10 cellular contexts compared by ENCODE assay signal in genomic region chr12:114405449-114406271, GRCh38. TPM values are rescaled to one million over a fixed set of nuclear protein-coding genes. Genes with fewer than 3 reads are reported as not detected.
DNase-seq lines count a peak whose midpoint lies in the region; ATAC-seq and TF ChIP-seq lines count a peak whose summit lies in the region.
"Had no signal": no experiment of that assay in that cellular context is flagged by ENCODE, and none has a peak within 500 bp of the region (broad histone marks: within the 10 kb centered on the region; RNA-seq: fewer than 3 reads in every experiment).

TBX5 (minus strand) TSS chr12:114406144; CDS start chr12:114403898, 2,246 bp downstream.

- DNase-seq in GM03348 (ENCODE audit: low spot score) (peak; percentile 67), right cardiac atrium (peak in 1 of 3 donors; percentile 50)
- no peak for DNase-seq in activated CD4-positive, alpha-beta T cell treated with anti-CD3 and anti-CD28 coated beads, Interleukin-2, amount 50 U/mL, for 4 hours
- DNase-seq: left colon, OCI-M1 had no signal

- 0 out of 2 replicates have a peak, but pooled peaks have one; percentile 4 for TF ChIP-seq CTCF in 22Rv1 (IDR thresholded peaks at IDR 0.05)
- TF ChIP-seq CTCF in WI38 (IDR thresholded peaks at IDR 0.05; ENCODE audit: low read depth, low read length) = no peak

- intact Hi-C loops in right cardiac atrium (cut with DNase I) = loop anchor here in 2 of 4 donors (5.0 kb wide), 1 partner anchor 37 kb away; no protein-coding TSS in a partner anchor

- ATAC-seq in right cardiac atrium = peak; percentile 17 to 19
- ATAC-seq in HG02938 (IDR thresholded peaks at IDR 0.05; ENCODE audit: unreplicated experiment) = no peak
- no peak for ATAC-seq in HG02885 (IDR thresholded peaks at IDR 0.05; ENCODE audit: poor library complexity, unreplicated experiment)
- no peak for ATAC-seq in GM19455 (IDR thresholded peaks at IDR 0.05; ENCODE audit: unreplicated experiment)
- ATAC-seq: left colon had no signal

- H3K27me3 ChIP-seq in right cardiac atrium (ENCODE audit: control insufficient read depth, insufficient read depth) = no peaks in the 10 kb centered on the region

- WGBS in right cardiac atrium = 1% methylated on average over 46 of the region's 46 CpGs

- H3K4me3 ChIP-seq in WI38 (ENCODE audit: low read depth, low read length) (peak within 1 kb of the TSS; percentile 91), right cardiac atrium (ENCODE audit: low read length) (peak within 1 kb of the TSS; percentile 83)

- H3K27ac ChIP-seq in 22Rv1 = no peak within 1 kb of the TSS
- peak within 1 kb of the TSS; percentile 91 for H3K27ac ChIP-seq in right cardiac atrium (ENCODE audit: low read length)

- H3K4me1 ChIP-seq in right cardiac atrium (ENCODE audit: control insufficient read depth, insufficient read depth, low read length) = no peaks in the 10 kb centered on the region

- no peaks in the 10 kb centered on the region for H3K9me3 ChIP-seq in right cardiac atrium (ENCODE audit: control insufficient read depth, low read length)

RNA-seq across cellular contexts. Expression of gene TBX5, which starts in this region (rescaled TPM):
- 100 to 1,000 TPM; 181 to 275 (median 191) TPM for total RNA-seq in right cardiac atrium
- 97.3 TPM for polyA plus RNA-seq in right cardiac atrium
- total RNA-seq: left colon had no signal

Comparison
In these comparisons a context has a peak if more than half of its experiments do, and no peak if none do; other contexts are left out.
1. ATAC-seq: peak in right cardiac atrium (2 of 2); none in HG02938 (single experiment), HG02885 (single experiment) and GM19455 (single experiment).